ENCODE assay signal across 22 cellular contexts in genomic region chr12:107375231-107375630, GRCh38.
"Had no signal": no experiment of that assay in that cellular context is flagged by ENCODE, and none has a peak within 500 bp of the region (broad histone marks: within the 10 kb centered on the region; RNA-seq: fewer than 3 reads in every experiment).

No MANE protein-coding gene starts in this region.

- DNase-seq: activated CD4-positive, alpha-beta T cell treated with anti-CD3 and anti-CD28 coated beads for 1 hour; activated CD8-positive, alpha-beta memory T cell treated with anti-CD3 and anti-CD28 coated beads for 24 hours; activated effector memory CD4-positive, alpha-beta T cell treated with anti-CD3 and anti-CD28 coated beads, Interleukin-2, amount 50 U/mL, for 16 hours; activated naive CD4-positive, alpha-beta T cell treated with anti-CD3 and anti-CD28 coated beads, Interleukin-2, amount 50 U/mL, for 16 hours; aorta; body of pancreas; dorsolateral prefrontal cortex; effector memory CD4-positive, alpha-beta T cell; left lung; lower lobe of right lung; mesenchymal stem cell; occipital lobe; psoas muscle; stimulated activated CD4-positive, alpha-beta T cell treated with anti-CD3 and anti-CD28 coated beads, Interleukin-15, amount 100 ng/mL, for 24 hours; stimulated activated CD4-positive, alpha-beta T cell treated with anti-CD3 and anti-CD28 coated beads, Interleukin-2, amount 100 ng/mL, for 24 hours; stimulated activated naive CD4-positive, alpha-beta T cell; tibial artery; upper lobe of right lung had no signal

- H3K9me3 Mint-ChIP-seq: T-helper 1 cell treated with Interleukin-12 subunit alpha and Interleukin-12 subunit beta and Interleukin-4 antibody, amounts not matched to agents 30 μg/mL and 1 μg/mL, for 36 hours had no signal

- H3K36me3 ChIP-seq: left lung, lower lobe of right lung, suprapubic skin, tibial artery, upper lobe of right lung had no signal

- H3K9ac ChIP-seq: parathyroid adenoma had no signal

- H3K4me3 ChIP-seq: body of pancreas, coronary artery, dorsolateral prefrontal cortex, left lung, lower lobe of right lung, psoas muscle, suprapubic skin, tibial artery, upper lobe of right lung had no signal

- H3K27ac ChIP-seq: body of pancreas, coronary artery, dorsolateral prefrontal cortex, left lung, lower lobe of right lung, parathyroid adenoma, psoas muscle, suprapubic skin, tibial artery, upper lobe of right lung had no signal

- H3K4me1 ChIP-seq: lower lobe of right lung, psoas muscle, tibial artery, upper lobe of right lung had no signal

- ATAC-seq: body of pancreas, left lung, lower lobe of right lung, psoas muscle, upper lobe of right lung had no signal

- H3K9me3 ChIP-seq: body of pancreas, left lung, lower lobe of right lung, psoas muscle, suprapubic skin, tibial artery, upper lobe of right lung had no signal

- H3K4me3 Mint-ChIP-seq: T-helper 1 cell treated with Interleukin-12 subunit alpha and Interleukin-12 subunit beta and Interleukin-4 antibody, amounts not matched to agents 30 μg/mL and 1 μg/mL, for 36 hours had no signal

- H3K27me3 ChIP-seq: body of pancreas, left lung, suprapubic skin, upper lobe of right lung had no signal
